In the genomic region with DNA sequence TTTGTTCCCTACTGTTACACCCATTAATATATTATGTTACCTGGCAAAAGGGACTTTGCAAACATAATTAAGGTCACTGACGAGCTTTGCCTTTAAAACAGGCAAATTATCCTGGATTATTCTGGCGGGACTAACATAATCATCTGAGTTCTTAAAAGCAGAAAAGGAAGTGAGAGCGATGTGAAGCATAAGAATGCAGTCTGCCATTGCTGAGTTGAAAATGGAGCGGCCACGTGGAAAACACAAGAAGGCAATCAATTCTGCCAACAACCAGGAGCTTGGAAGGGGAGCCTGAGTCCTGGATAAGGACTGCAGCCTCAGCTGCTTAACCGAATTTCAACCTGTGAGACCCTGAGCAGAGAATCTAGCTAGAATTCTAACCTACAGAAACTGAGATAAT, we compare ENCODE assay signal across 21 cellular contexts.
"Had no signal": no experiment of that assay in that cellular context is flagged by ENCODE, and none has a peak within 500 bp of the region (broad histone marks: within the 10 kb centered on the region; RNA-seq: fewer than 3 reads in every experiment).

No MANE protein-coding gene starts in this region.

- H3K27ac ChIP-seq: coronary artery, dorsolateral prefrontal cortex, esophagus squamous epithelium, gastrocnemius medialis, heart right ventricle, left lung, lower lobe of right lung had no signal

- H3K27me3 ChIP-seq: dorsolateral prefrontal cortex, esophagus squamous epithelium, gastrocnemius medialis, left lung had no signal

- H3K4me1 ChIP-seq: esophagus squamous epithelium, gastrocnemius medialis, heart right ventricle, left lung had no signal

- DNase-seq: dermis blood vessel endothelial cell; dorsolateral prefrontal cortex; effector CD4-positive, alpha-beta T cell; effector memory CD4-positive, alpha-beta T cell; esophagus squamous epithelium; foreskin fibroblast; foreskin melanocyte; gastrocnemius medialis; glutamatergic neuron; head of caudate nucleus; heart right ventricle; hippocampal formation; left cardiac atrium; left lung; left ventricle myocardium superior; lower lobe of right lung; mesenchymal stem cell; mucosa of descending colon; naive B cell; naive thymus-derived CD8-positive, alpha-beta T cell had no signal

- H3K4me3 ChIP-seq: coronary artery, dorsolateral prefrontal cortex, esophagus squamous epithelium, gastrocnemius medialis, heart right ventricle, left lung, lower lobe of right lung, mucosa of descending colon had no signal

- ATAC-seq: gastrocnemius medialis; heart right ventricle; left cardiac atrium; left lung; left ventricle myocardium superior; lower lobe of right lung; mucosa of descending colon; naive thymus-derived CD8-positive, alpha-beta T cell had no signal

- H3K9me3 ChIP-seq: esophagus squamous epithelium, gastrocnemius medialis, heart right ventricle, left lung, lower lobe of right lung, mucosa of descending colon had no signal

- H3K36me3 ChIP-seq: esophagus squamous epithelium, gastrocnemius medialis, heart right ventricle, left lung, lower lobe of right lung had no signal
